In the genomic region with DNA sequence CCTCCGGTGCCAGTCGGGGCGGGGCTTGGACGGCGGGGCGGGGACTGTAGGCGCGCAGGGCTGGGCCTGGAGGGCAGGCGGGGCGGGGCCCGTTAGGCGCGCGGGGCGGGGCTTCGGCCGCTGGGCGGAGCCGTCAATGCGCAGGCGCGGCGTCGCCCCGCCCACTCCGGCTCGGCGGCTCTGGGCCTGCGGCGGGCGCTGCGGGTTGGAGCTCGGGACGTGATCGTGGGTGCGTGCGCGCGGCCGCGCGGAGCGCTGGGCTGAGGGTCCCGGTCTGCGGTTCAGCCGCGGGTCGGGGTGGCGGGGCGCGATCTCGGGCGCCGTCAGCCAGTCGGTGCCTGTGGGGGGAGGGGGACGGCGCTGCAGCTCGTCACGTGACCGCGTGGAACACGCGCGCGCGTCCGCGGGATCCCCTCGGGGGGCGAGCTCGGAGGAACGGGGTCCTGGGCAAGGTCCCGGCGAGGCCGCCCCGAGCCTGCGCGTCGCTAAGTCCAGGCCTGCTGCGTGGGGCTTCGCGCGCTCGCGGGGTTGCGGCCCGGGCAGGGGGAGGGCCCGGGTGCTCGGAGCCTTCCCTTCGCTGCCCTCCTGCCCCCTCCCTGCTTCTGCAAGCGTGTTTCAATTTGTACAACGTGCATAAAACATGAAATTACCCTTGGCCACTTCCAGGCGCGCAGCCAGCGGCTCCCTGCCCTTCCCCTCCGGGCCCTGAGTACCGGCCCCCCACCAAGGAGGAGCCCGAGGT, we compare ENCODE assay signal across 1 cellular context.
TF ChIP-seq lines count a peak whose summit lies in the region.

A gene (plus strand): TSS at position 164 of the 742 bp plus-strand sequence. CDS start 595 bp downstream, outside the sequence.

TF ChIP-seq in H1, 55 proteins besides CTCF, POLR2A, EP300 and RAD21:
- TF ChIP-seq, protein P1, sequence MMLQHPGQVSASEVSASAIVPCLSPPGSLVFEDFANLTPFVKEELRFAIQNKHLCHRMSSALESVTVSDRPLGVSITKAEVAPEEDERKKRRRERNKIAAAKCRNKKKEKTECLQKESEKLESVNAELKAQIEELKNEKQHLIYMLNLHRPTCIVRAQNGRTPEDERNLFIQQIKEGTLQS (IDR thresholded peaks at IDR 0.05; ENCODE audit: insufficient read depth, low read depth, low read length): peak; percentile 19; the same call in 1 of the 2 replicates
- TF ChIP-seq TBP (IDR thresholded peaks at IDR 0.05; ENCODE audit: low read depth, low read length) (0 out of 2 replicates have a peak, but pooled peaks have one; percentile 3), CEBPB (IDR thresholded peaks at IDR 0.05; ENCODE audit: low read depth, low read length) (no peak), SIRT6 (IDR thresholded peaks at IDR 0.05; ENCODE audit: low read length) (no peak), TCF12 (IDR thresholded peaks at IDR 0.05; ENCODE audit: low read depth, low read length) (no peak), HDAC2 (IDR thresholded peaks at IDR 0.05; ENCODE audit: borderline replicate concordance in 1 of 2, low read depth in 2 of 2, low read length in 2 of 2) (peak; percentile 82 to 96; a peak in 3 of 4 replicates), KDM4A (IDR thresholded peaks at IDR 0.05; ENCODE audit: low read depth, low read length, severe bottlenecking) (peak; percentile 74), CREB1 (IDR thresholded peaks at IDR 0.05) (0 out of 2 replicates have a peak, but pooled peaks have one; percentile 0), ASH2L (IDR thresholded peaks at IDR 0.05; ENCODE audit: low read length) (peak; percentile 35), CHD1 (IDR thresholded peaks at IDR 0.05; ENCODE audit: low read depth, low read length) (no peak), PHF8 (conservative IDR thresholded peaks at IDR 0.05; ENCODE audit: low read depth, low read length) (peak; percentile 85; the same call in 1 of the 2 replicates), KDM1A (IDR thresholded peaks at IDR 0.05; ENCODE audit: borderline replicate concordance, low read length) (peak; percentile 19; the same call in 1 of the 2 replicates), HDAC6 (IDR thresholded peaks at IDR 0.05; ENCODE audit: low read depth, low read length) (no peak), BACH1 (IDR thresholded peaks at IDR 0.05; ENCODE audit: low read length) (peak; percentile 87; the same call in 1 of the 2 replicates), SUZ12 (IDR thresholded peaks at IDR 0.05; ENCODE audit: low read length) (peak; percentile 50; the same call in 1 of the 2 replicates), RBBP5 (IDR thresholded peaks at IDR 0.05; ENCODE audit: borderline replicate concordance, low read depth, low read length) (peak; percentile 55), NRF1 (IDR thresholded peaks at IDR 0.05; ENCODE audit: low read depth, low read length) (peak; percentile 67)
- TF ChIP-seq, protein P2, sequence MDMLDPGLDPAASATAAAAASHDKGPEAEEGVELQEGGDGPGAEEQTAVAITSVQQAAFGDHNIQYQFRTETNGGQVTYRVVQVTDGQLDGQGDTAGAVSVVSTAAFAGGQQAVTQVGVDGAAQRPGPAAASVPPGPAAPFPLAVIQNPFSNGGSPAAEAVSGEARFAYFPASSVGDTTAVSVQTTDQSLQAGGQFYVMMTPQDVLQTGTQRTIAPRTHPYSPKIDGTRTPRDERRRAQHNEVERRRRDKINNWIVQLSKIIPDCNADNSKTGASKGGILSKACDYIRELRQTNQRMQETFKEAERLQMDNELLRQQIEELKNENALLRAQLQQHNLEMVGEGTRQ (IDR thresholded peaks at IDR 0.05; ENCODE audit: low read length): peak; percentile 75
